In the genomic region with DNA sequence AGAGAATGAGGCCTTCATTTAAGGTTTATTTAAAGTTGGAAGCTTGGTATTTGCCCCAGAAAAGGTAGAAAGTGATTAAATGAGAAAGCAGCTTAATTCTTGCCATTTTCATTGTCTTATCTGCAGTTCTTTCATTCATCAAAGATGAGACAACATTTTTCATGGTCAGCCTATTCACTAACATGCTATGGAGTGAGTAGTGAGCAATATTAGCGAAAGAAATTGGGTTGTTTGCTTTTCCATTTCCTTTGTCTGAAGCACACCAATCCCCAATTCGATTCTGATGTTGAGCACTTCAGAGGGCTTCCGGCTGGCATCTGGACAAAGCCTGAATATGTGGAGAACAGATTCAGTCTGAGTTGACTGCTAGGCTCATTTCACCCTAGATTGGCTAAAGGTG, we compare ENCODE assay signal across 24 cellular contexts.
DNase-seq lines count a peak whose midpoint lies in the region; ATAC-seq, FAIRE-seq and TF ChIP-seq lines count a peak whose summit lies in the region.
"Had no signal": no experiment of that assay in that cellular context is flagged by ENCODE, and none has a peak within 500 bp of the region (broad histone marks: within the 10 kb centered on the region; RNA-seq: fewer than 3 reads in every experiment).

No MANE protein-coding gene starts in this region.

- H3K27ac ChIP-seq in astrocyte (ENCODE audit: low read depth, low read length) (no peak overlapping the region), ascending aorta (no peak overlapping the region)
- H3K27ac ChIP-seq: KMS-11, right lobe of liver, VCaP had no signal

- H3K36me3 ChIP-seq in astrocyte (ENCODE audit: insufficient read depth, low read length) (no peaks in the 10 kb centered on the region), ascending aorta (no peaks in the 10 kb centered on the region)
- H3K36me3 ChIP-seq: right lobe of liver had no signal

- H3K27ac Mint-ChIP-seq in astrocyte (ENCODE audit: unreplicated experiment), result no peak overlapping the region
- H3K27ac Mint-ChIP-seq: activated naive CD8-positive, alpha-beta T cell treated with anti-CD3 and anti-CD28 coated beads, Interleukin-2, amount 50 U/mL, for 24 hours; brain had no signal

- no peak for DNase-seq in H54 (ENCODE audit: insufficient read length, low spot score)
- peak; percentile 24 for DNase-seq in NCI-H1417 treated with DMSO at 0.1 percent for 48 hours (lab: John Stamatoyannopoulos, UW)
- peak; percentile 62 for DNase-seq in NCI-H510A (lab: John Stamatoyannopoulos, UW)
- DNase-seq in astrocyte (ENCODE audit: low read depth), result peak; percentile 57
- DNase-seq in putamen (ENCODE audit: low spot score), result no peak
- no peak for DNase-seq in ascending aorta (ENCODE audit: low spot score in 2 of 2)
- DNase-seq: activated CD4-positive, alpha-beta T cell treated with anti-CD3 and anti-CD28 coated beads for 4 hours; activated naive CD8-positive, alpha-beta T cell treated with anti-CD3 and anti-CD28 coated beads, Interleukin-2, amount 50 U/mL, for 24 hours; activated T-cell treated with anti-CD3 and anti-CD28 coated beads, Interleukin-2, amount 50 U/mL, for 1 hour; DND-41; hypothalamus; mesenchymal stem cell; MM.1S; posterior cingulate gyrus; right lobe of liver; Right ventricle myocardium superior; stimulated activated CD4-positive, alpha-beta T cell treated with anti-CD3 and anti-CD28 coated beads, Interleukin-4, amount 100 ng/mL, for 1 hour had no signal

- H3K4me2 ChIP-seq in astrocyte (ENCODE audit: low read length), result no peak overlapping the region
- H3K4me2 ChIP-seq: KMS-11 had no signal

- no peaks in the 10 kb centered on the region for H3K27me3 Mint-ChIP-seq in astrocyte (ENCODE audit: low read depth, unreplicated experiment)
- H3K27me3 Mint-ChIP-seq: activated naive CD8-positive, alpha-beta T cell treated with anti-CD3 and anti-CD28 coated beads, Interleukin-2, amount 50 U/mL, for 24 hours had no signal

- no peak for TF ChIP-seq CTCF in astrocyte (IDR thresholded peaks at IDR 0.05; ENCODE audit: insufficient read depth, low read depth, low read length)
- TF ChIP-seq CTCF in ascending aorta (IDR thresholded peaks at IDR 0.05), result no peak

- H3K4me1 Mint-ChIP-seq in astrocyte (ENCODE audit: low read depth, unreplicated experiment), result no peaks in the 10 kb centered on the region

- H3K9ac ChIP-seq in astrocyte (ENCODE audit: low read length), result no peak overlapping the region
- H3K9ac ChIP-seq: KMS-11 had no signal

- no peak overlapping the region for H2AFZ ChIP-seq in astrocyte (ENCODE audit: low read depth, low read length)

- H3K79me2 ChIP-seq in astrocyte (ENCODE audit: insufficient read depth, low read length), result no peaks in the 10 kb centered on the region

- no peak for TF ChIP-seq POLR2A in H54 (IDR thresholded peaks at IDR 0.05; ENCODE audit: low read depth, low read length)

- no peak for ATAC-seq in HG02938 (IDR thresholded peaks at IDR 0.05; ENCODE audit: unreplicated experiment)
- ATAC-seq: activated naive CD8-positive, alpha-beta T cell treated with anti-CD3 and anti-CD28 coated beads, Interleukin-2, amount 50 U/mL, for 24 hours; HCT116; left lobe of liver; right lobe of liver had no signal

- no peaks in the 10 kb centered on the region for H3K4me1 ChIP-seq in astrocyte (ENCODE audit: insufficient read depth, low read length)
- no peaks in the 10 kb centered on the region for H3K4me1 ChIP-seq in ascending aorta
- H3K4me1 ChIP-seq: right lobe of liver had no signal

- H3K27me3 ChIP-seq in astrocyte (ENCODE audit: insufficient read depth, low read length), result no peaks in the 10 kb centered on the region
- no peaks in the 10 kb centered on the region for H3K27me3 ChIP-seq in ascending aorta
- H3K27me3 ChIP-seq: right lobe of liver had no signal

- H4K20me1 ChIP-seq in astrocyte (ENCODE audit: insufficient read depth, low read length), result no peaks in the 10 kb centered on the region

- H3K9me3 ChIP-seq in astrocyte (ENCODE audit: insufficient read depth, low read depth, low read length) (no peaks in the 10 kb centered on the region), ascending aorta (no peaks in the 10 kb centered on the region)
- H3K9me3 ChIP-seq: right lobe of liver had no signal

- no peaks in the 10 kb centered on the region for H3K9me3 Mint-ChIP-seq in astrocyte (ENCODE audit: unreplicated experiment)
- H3K9me3 Mint-ChIP-seq: activated naive CD8-positive, alpha-beta T cell treated with anti-CD3 and anti-CD28 coated beads, Interleukin-2, amount 50 U/mL, for 24 hours had no signal

- no peak overlapping the region for H3K4me3 Mint-ChIP-seq in astrocyte (ENCODE audit: unreplicated experiment)
- H3K4me3 Mint-ChIP-seq: activated naive CD8-positive, alpha-beta T cell treated with anti-CD3 and anti-CD28 coated beads, Interleukin-2, amount 50 U/mL, for 24 hours; brain had no signal

- FAIRE-seq in H54 (lab: Jason Lieb, UNC) (peak; percentile 33), astrocyte (lab: Jason Lieb, UNC) (no peak)
- FAIRE-seq: GM19239 had no signal

- H3K36me3 Mint-ChIP-seq in astrocyte (ENCODE audit: low read depth, unreplicated experiment), result no peaks in the 10 kb centered on the region

- intact Hi-C loops in ascending aorta (cut with DNase I), result no loop called here

- H3K4me3 ChIP-seq in astrocyte (ENCODE audit: insufficient read depth, low read depth, low read length) (no peak overlapping the region), ascending aorta (no peak overlapping the region)
- H3K4me3 ChIP-seq: right lobe of liver had no signal

Comparison
In these comparisons a context has a peak if more than half of its experiments do, and no peak if none do; other contexts are left out.
1. DNase-seq: peak in NCI-H1417 treated with DMSO at 0.1 percent for 48 hours (single experiment), NCI-H510A (single experiment) and astrocyte (single experiment); none in H54 (single experiment), putamen (single experiment) and ascending aorta (0 of 2).